ENCODE assay signal across 40 cellular contexts in genomic region chr14:24349742-24350141, GRCh38. TPM values are rescaled to one million over a fixed set of nuclear protein-coding genes. Genes with fewer than 3 reads are reported as not detected.
A peak's percentile ranks its signal among the peaks of the same experiment; 100 is the strongest.
DNase-seq lines count a peak whose midpoint lies in the region; ATAC-seq, FAIRE-seq and TF ChIP-seq lines count a peak whose summit lies in the region.
"Had no signal": no experiment of that assay in that cellular context is flagged by ENCODE, and none has a peak within 500 bp of the region (broad histone marks: within the 10 kb centered on the region; RNA-seq: fewer than 3 reads in every experiment).

No MANE protein-coding gene starts in this region.

- no peak overlapping the region for H4K8ac ChIP-seq in trophoblast cell (ENCODE audit: low read depth, low read length)

- no peak overlapping the region for H3K4me3 ChIP-seq in HepG2 (replicated peaks in 1 of 3; ENCODE audit: insufficient read depth in 1 of 3, low read depth in 2 of 3, low read length in 3 of 3)
- no peak overlapping the region for H3K4me3 ChIP-seq in right lobe of liver
- H3K4me3 ChIP-seq in Loucy (ENCODE audit: low read length, poor library complexity, severe bottlenecking): no peak overlapping the region
- no peak overlapping the region for H3K4me3 ChIP-seq in trophoblast cell (ENCODE audit: low read depth, low read length)
- H3K4me3 ChIP-seq: A549; BLaER1; BLaER1 treated with 17β-estradiol and CSF1 and Interleukin-3, amounts not matched to agents 10 nM and 100 nM had no signal

- H3F3A ChIP-seq in Loucy (ENCODE audit: low read depth): no peaks in the 10 kb centered on the region

- no peak overlapping the region for H4K91ac ChIP-seq in trophoblast cell (ENCODE audit: low read depth, low read length)

- ATAC-seq in HepG2: no peak
- ATAC-seq in right lobe of liver: no peak
- no peak for ATAC-seq in GM18868 (IDR thresholded peaks at IDR 0.05; ENCODE audit: unreplicated experiment)
- ATAC-seq in GM21360 (IDR thresholded peaks at IDR 0.05; ENCODE audit: unreplicated experiment): no peak
- ATAC-seq: A549; CD8-positive, alpha-beta T cell had no signal

- no peaks in the 10 kb centered on the region for H3K9me2 ChIP-seq in Loucy (replicated peaks; ENCODE audit: low read depth, low read length)

- H2BK120ac ChIP-seq in trophoblast cell (ENCODE audit: insufficient read depth, low read length, poor library complexity): no peak overlapping the region

- POLR2A ChIA-PET in HepG2 (lab: Yijun Ruan, JAX): no interaction called here

- 40% methylated on average over 5 of the region's 5 CpGs for WGBS in HepG2 (ENCODE audit: low lambda C conversion rate)
- WGBS in right lobe of liver (ENCODE audit: insufficient coverage, low coverage, low lambda C conversion rate, missing lambda C conversion rate): 78% methylated on average over 5 of the region's 5 CpGs
- WGBS in trophoblast cell (ENCODE audit: extremely low coverage, insufficient coverage, insufficient read length): no CpG with 5 or more reads among the region's 5 CpGs

- intact Hi-C loops in HepG2 (cut with micrococcal nuclease; ENCODE audit: unreplicated experiment): no loop called here
- intact Hi-C loops in right lobe of liver (cut with DNase I): no loop called here
- intact Hi-C loops in posterior vena cava (cut with DNase I): no loop called here

- FAIRE-seq in HepG2 (lab: Jason Lieb, UNC) (no peak), RCC 7860 (lab: Jason Lieb, UNC) (no peak)
- FAIRE-seq: A204.1, A549, D721Med had no signal

- no peak overlapping the region for H3K27ac ChIP-seq in HepG2 (ENCODE audit: extremely low read length, insufficient read depth, low read length)
- H3K27ac ChIP-seq in right lobe of liver: no peak overlapping the region
- no peak overlapping the region for H3K27ac ChIP-seq in trophoblast cell (ENCODE audit: low read depth, low read length)
- H3K27ac ChIP-seq: 22Rv1; A549; BLaER1; BLaER1 treated with 17β-estradiol and CSF1 and Interleukin-3, amounts not matched to agents 10 nM and 100 nM; C4-2B had no signal

- TF ChIP-seq RAD21 in HepG2 (CRISPR knock-in tag; IDR thresholded peaks at IDR 0.05): no peak

- BruUV-seq in HepG2 (replicated peaks; lab: Mats Ljungman, UMichigan): no TSS peak

- H2AFZ ChIP-seq in HepG2 (ENCODE audit: low read length) (no peak overlapping the region), Loucy (ENCODE audit: low read length) (0 out of 2 replicates have a peak overlapping the region, but pooled peaks have one; percentile 12), trophoblast cell (ENCODE audit: insufficient read depth, low read length, poor library complexity) (no peak overlapping the region)

- H3K23ac ChIP-seq in trophoblast cell (ENCODE audit: low read length): peak overlapping the region; percentile 86

- H3K9me3 ChIP-seq in HepG2 (ENCODE audit: low read length): no peaks in the 10 kb centered on the region
- no peaks in the 10 kb centered on the region for H3K9me3 ChIP-seq in right lobe of liver
- H3K9me3 ChIP-seq in Loucy (ENCODE audit: insufficient read depth, low read depth, low read length): no peaks in the 10 kb centered on the region
- H3K9me3 ChIP-seq in trophoblast cell (ENCODE audit: insufficient read depth, low read depth, low read length): peaks cover 2% of the 10 kb centered on the region
- H3K9me3 ChIP-seq: A549; BE2C; BLaER1; BLaER1 treated with 17β-estradiol and CSF1 and Interleukin-3, amounts not matched to agents 10 nM and 100 nM; Caco-2 had no signal

- H3K4me1 ChIP-seq in HepG2 (ENCODE audit: insufficient read depth, low read length) (peaks cover 10% of the 10 kb centered on the region), right lobe of liver (peaks cover 0 to 4% (median 0%) of the 10 kb centered on the region in 4 donors), Loucy (ENCODE audit: insufficient read depth, low read length, poor library complexity, severe bottlenecking) (no peaks in the 10 kb centered on the region), trophoblast cell (ENCODE audit: control insufficient read depth in 1 of 2, insufficient read depth in 2 of 2, low read length in 2 of 2) (no peaks in the 10 kb centered on the region)
- H3K4me1 ChIP-seq: BE2C, BLaER1 had no signal

- no peak overlapping the region for H2BK12ac ChIP-seq in trophoblast cell (ENCODE audit: low read length)

- no peak for DNase-seq in HepG2 (ENCODE audit: low spot score)
- DNase-seq in right lobe of liver: no peak
- no peak for DNase-seq in trophoblast cell
- DNase-seq in posterior vena cava (ENCODE audit: low spot score): peak; percentile 11
- DNase-seq in RCC 7860 (ENCODE audit: low spot score): no peak
- DNase-seq: 8988T; ACHN; AML-193; BE2C; C1 segment of cervical spinal cord; Caco-2; Calu3; CD4-positive, alpha-beta memory T cell; CD4-positive, alpha-beta T cell; CD4-positive, CD25-positive, alpha-beta regulatory T cell; CD8-positive, alpha-beta memory T cell; CD8-positive, alpha-beta T cell; COR-L47; DMS 273 treated with DMSO at 0.1 percent for 48 hours; DMS153; DMS53; DMS79; DMS79 treated with DMSO at 0.1 percent for 48 hours; DND-41; EL had no signal

- H3K27me3 ChIP-seq in HepG2 (ENCODE audit: control insufficient read depth in 1 of 2, insufficient read depth in 2 of 2, low read length in 2 of 2) (peaks cover 3 to 14% of the 10 kb centered on the region in 2 experiments; a peak in 2 of 5 replicates), right lobe of liver (no peaks in the 10 kb centered on the region), Loucy (ENCODE audit: insufficient read depth, low read length, poor library complexity, severe bottlenecking) (no peaks in the 10 kb centered on the region), trophoblast cell (ENCODE audit: insufficient read depth, low read length) (peaks cover 5% of the 10 kb centered on the region)
- H3K27me3 ChIP-seq: BLaER1 had no signal

- H3K36me3 ChIP-seq in HepG2 (replicated peaks in 1 of 2; ENCODE audit: control insufficient read depth in 1 of 2, insufficient read depth in 2 of 2, low read length in 2 of 2) (no peaks in the 10 kb centered on the region), right lobe of liver (no peaks in the 10 kb centered on the region), Loucy (ENCODE audit: insufficient read depth, low read length) (no peaks in the 10 kb centered on the region), trophoblast cell (ENCODE audit: control insufficient read depth in 1 of 2, insufficient read depth in 2 of 2, low read length in 2 of 2) (no peaks in the 10 kb centered on the region)
- H3K36me3 ChIP-seq: BE2C; BLaER1; BLaER1 treated with 17β-estradiol and CSF1 and Interleukin-3, amounts not matched to agents 10 nM and 100 nM had no signal

- TF ChIP-seq CTCF in HepG2 (CRISPR knock-in tag; IDR thresholded peaks at IDR 0.05) (no peak), right lobe of liver (IDR thresholded peaks at IDR 0.05) (no peak), Loucy (conservative IDR thresholded peaks at IDR 0.05; ENCODE audit: low read length) (no peak)

- CTCF ChIA-PET in HepG2 (lab: Yijun Ruan, JAX; ENCODE audit: low intra/inter-chr PET ratio, low total read pairs): no interaction called here

- in situ Hi-C loops in HepG2 (cut with HindIII; ENCODE audit: extremely low pct_ligation_motif_present, low pct_unique_long_range_greater_than_20kb): no loop called here

- no peak for TF ChIP-seq EP300 in HepG2 (IDR thresholded peaks at IDR 0.05; ENCODE audit: low read depth in 2 of 2, low read length in 2 of 2)
- no peak for TF ChIP-seq EP300 in HepG2 (CRISPR knock-in tag; IDR thresholded peaks at IDR 0.05; ENCODE audit: borderline replicate concordance)

- H4K20me1 ChIP-seq in HepG2 (ENCODE audit: insufficient read depth, low read length) (no peaks in the 10 kb centered on the region), Loucy (ENCODE audit: insufficient read depth, low read length, poor library complexity, severe bottlenecking) (no peaks in the 10 kb centered on the region)
- H4K20me1 ChIP-seq: BLaER1; BLaER1 treated with 17β-estradiol and CSF1 and Interleukin-3, amounts not matched to agents 10 nM and 100 nM had no signal

- TF ChIP-seq POLR2A in HepG2 (IDR thresholded peaks at IDR 0.05; ENCODE audit: insufficient read depth in 1 of 2, low read depth in 2 of 2, low read length in 2 of 2): no peak
- no peak for TF ChIP-seq POLR2A in right lobe of liver (IDR thresholded peaks at IDR 0.05)

- no peak overlapping the region for H2BK5ac ChIP-seq in trophoblast cell (ENCODE audit: low read depth, low read length, poor library complexity)

- no peak overlapping the region for H3K18ac ChIP-seq in trophoblast cell (ENCODE audit: low read length)

- no peak overlapping the region for H3K14ac ChIP-seq in trophoblast cell (ENCODE audit: low read length)

- H2AK5ac ChIP-seq in trophoblast cell (ENCODE audit: low read length): no peak overlapping the region

- H3K4ac ChIP-seq in trophoblast cell (ENCODE audit: low read depth, low read length): no peak overlapping the region

- no peaks in the 10 kb centered on the region for H3K79me1 ChIP-seq in trophoblast cell (ENCODE audit: low read length)

- H3K9ac ChIP-seq in HepG2 (ENCODE audit: insufficient read depth, low read depth, low read length) (no peak overlapping the region), Loucy (ENCODE audit: low read depth, low read length, poor library complexity, severe bottlenecking) (no peak overlapping the region), trophoblast cell (ENCODE audit: low read length) (no peak overlapping the region)
- H3K9ac ChIP-seq: BLaER1; BLaER1 treated with 17β-estradiol and CSF1 and Interleukin-3, amounts not matched to agents 10 nM and 100 nM had no signal

- no peaks in the 10 kb centered on the region for H3K79me2 ChIP-seq in HepG2 (ENCODE audit: insufficient read depth, low read length)
- H3K79me2 ChIP-seq in Loucy (ENCODE audit: insufficient read depth, low read length): no peaks in the 10 kb centered on the region
- no peaks in the 10 kb centered on the region for H3K79me2 ChIP-seq in trophoblast cell (ENCODE audit: control insufficient read depth, insufficient read depth, low read length, poor library complexity)

- no peak overlapping the region for H4K12ac ChIP-seq in trophoblast cell (ENCODE audit: low read depth, low read length)

- H3K4me2 ChIP-seq in HepG2 (ENCODE audit: low read depth, low read length) (no peak overlapping the region), Loucy (ENCODE audit: low read depth, low read length, poor library complexity, severe bottlenecking) (no peak overlapping the region), trophoblast cell (ENCODE audit: low read length) (no peak overlapping the region)
- H3K4me2 ChIP-seq: A549; BLaER1; BLaER1 treated with 17β-estradiol and CSF1 and Interleukin-3, amounts not matched to agents 10 nM and 100 nM had no signal

RNA-seq across cellular contexts. Expression of gene RIPK3, which starts 10.0 kb away (rescaled TPM):
- not detected in 2 replicates for total RNA-seq in HepG2 (2016; rRNA removed; fragmentation: Illumina TruSeq; extraction: Trizol)
- not detected in 2 replicates for total RNA-seq in HepG2 (2016; cell fraction: cytosol; rRNA removed; fragmentation: Illumina TruSeq; extraction: Trizol; ENCODE audit: low read depth)
- not detected in 2 replicates for total RNA-seq in HepG2 (2016; cell fraction: insoluble cytoplasmic fraction; rRNA removed; fragmentation: Illumina TruSeq; extraction: Trizol)
- total RNA-seq in HepG2 (2016; cell fraction: membrane; rRNA removed; fragmentation: Illumina TruSeq; extraction: Trizol): not detected in 2 replicates
- not detected in 2 replicates for total RNA-seq in HepG2 (2016; cell fraction: nucleus; rRNA removed; fragmentation: Illumina TruSeq; extraction: Trizol)
- polyA plus RNA-seq in HepG2 (2011; rRNA removed): not detected in 2 replicates
- polyA plus RNA-seq in HepG2 (2011; cell fraction: cytosol; rRNA removed): not detected in 2 replicates
- not detected in 2 replicates for polyA plus RNA-seq in HepG2 (2011; cell fraction: nucleus; rRNA removed)
- not detected in 2 replicates for polyA plus RNA-seq in HepG2 (2012)
- polyA plus RNA-seq in HepG2 (2016; cell fraction: cytosol; fragmentation: Illumina TruSeq; extraction: Trizol; ENCODE audit: low read depth): not detected in 2 replicates
- polyA plus RNA-seq in HepG2 (2016; cell fraction: insoluble cytoplasmic fraction; fragmentation: Illumina TruSeq; extraction: Trizol; ENCODE audit: low read depth): not detected in 2 replicates
- polyA plus RNA-seq in HepG2 (2016; cell fraction: membrane; fragmentation: Illumina TruSeq; extraction: Trizol; ENCODE audit: low read depth): not detected in 2 replicates
- not detected in 2 replicates for polyA plus RNA-seq in HepG2 (2016; cell fraction: nucleus; fragmentation: Illumina TruSeq; extraction: Trizol; ENCODE audit: insufficient read depth, low read depth)
- polyA minus RNA-seq in HepG2 (2011; rRNA and poly(A)+ RNA removed; ENCODE audit: low replicate concordance): not detected in 2 replicates
- polyA minus RNA-seq in HepG2 (2011; cell fraction: cytosol; rRNA and poly(A)+ RNA removed): not detected in 2 replicates
- polyA minus RNA-seq in HepG2 (2011; cell fraction: nucleus; rRNA and poly(A)+ RNA removed): not detected in 2 replicates
- 1 to 10 TPM in 2 of 6 experiments, under 1 TPM in 4; 0.70 to 1.6 (median 0.90) TPM for total RNA-seq in right lobe of liver
- polyA plus RNA-seq in trophoblast cell (2013): 0.36 and 0.47 TPM in 2 replicates
- 1 to 10 TPM; 8.5 to 9.2 TPM for total RNA-seq in posterior vena cava
- total RNA-seq: A172, A673, Daoy had no signal
- polyA plus RNA-seq: A549, AG04450 had no signal

RNA-seq across cellular contexts. Expression of gene ADCY4, which starts 14.9 kb away (rescaled TPM):
- not detected in 2 replicates for total RNA-seq in HepG2 (2016; rRNA removed; fragmentation: Illumina TruSeq; extraction: Trizol)
- not detected in 2 replicates for total RNA-seq in HepG2 (2016; cell fraction: cytosol; rRNA removed; fragmentation: Illumina TruSeq; extraction: Trizol; ENCODE audit: low read depth)
- total RNA-seq in HepG2 (2016; cell fraction: insoluble cytoplasmic fraction; rRNA removed; fragmentation: Illumina TruSeq; extraction: Trizol): not detected in 2 replicates
- total RNA-seq in HepG2 (2016; cell fraction: membrane; rRNA removed; fragmentation: Illumina TruSeq; extraction: Trizol): not detected in 2 replicates
- not detected in 2 replicates for total RNA-seq in HepG2 (2016; cell fraction: nucleus; rRNA removed; fragmentation: Illumina TruSeq; extraction: Trizol)
- polyA plus RNA-seq in HepG2 (2011; rRNA removed): 0.03 TPM in 1 of 2 replicates, not detected in the other
- not detected in 2 replicates for polyA plus RNA-seq in HepG2 (2011; cell fraction: cytosol; rRNA removed)
- 0.31 and 0.50 TPM in 2 replicates for polyA plus RNA-seq in HepG2 (2011; cell fraction: nucleus; rRNA removed)
- 0.20 TPM in 1 of 2 replicates, not detected in the other for polyA plus RNA-seq in HepG2 (2012)
- not detected in 2 replicates for polyA plus RNA-seq in HepG2 (2016; cell fraction: cytosol; fragmentation: Illumina TruSeq; extraction: Trizol; ENCODE audit: low read depth)
- polyA plus RNA-seq in HepG2 (2016; cell fraction: insoluble cytoplasmic fraction; fragmentation: Illumina TruSeq; extraction: Trizol; ENCODE audit: low read depth): not detected in 2 replicates
- polyA plus RNA-seq in HepG2 (2016; cell fraction: membrane; fragmentation: Illumina TruSeq; extraction: Trizol; ENCODE audit: low read depth): not detected in 2 replicates
- 0.19 TPM in 1 of 2 replicates, not detected in the other for polyA plus RNA-seq in HepG2 (2016; cell fraction: nucleus; fragmentation: Illumina TruSeq; extraction: Trizol; ENCODE audit: insufficient read depth, low read depth)
- 0.22 TPM in 1 of 2 replicates, not detected in the other for polyA minus RNA-seq in HepG2 (2011; rRNA and poly(A)+ RNA removed; ENCODE audit: low replicate concordance)
- polyA minus RNA-seq in HepG2 (2011; cell fraction: cytosol; rRNA and poly(A)+ RNA removed): not detected in 2 replicates
- polyA minus RNA-seq in HepG2 (2011; cell fraction: nucleus; rRNA and poly(A)+ RNA removed): 0.99 TPM in 1 of 2 replicates, not detected in the other
- 1 to 10 TPM; 2.3 to 7.2 (median 3.9) TPM for total RNA-seq in right lobe of liver
- polyA plus RNA-seq in trophoblast cell (2013): 2.7 and 3.6 TPM in 2 replicates
- 10 to 100 TPM; 35.2 to 36.0 TPM for total RNA-seq in posterior vena cava
- total RNA-seq: A172 had no signal
- polyA plus RNA-seq: A549 had no signal

RNA-seq across cellular contexts. Expression of gene NFATC4, which starts 18.2 kb away (rescaled TPM):
- total RNA-seq in HepG2 (2016; rRNA removed; fragmentation: Illumina TruSeq; extraction: Trizol) (0.04 TPM in 1 of 2 replicates, not detected in the other), right lobe of liver (1 to 10 TPM; 1.0 to 3.7 (median 2.0) TPM), posterior vena cava (10 to 100 TPM; 75.1 to 87.2 TPM)
- not detected in 2 replicates for total RNA-seq in HepG2 (2016; cell fraction: cytosol; rRNA removed; fragmentation: Illumina TruSeq; extraction: Trizol; ENCODE audit: low read depth)
- total RNA-seq in HepG2 (2016; cell fraction: insoluble cytoplasmic fraction; rRNA removed; fragmentation: Illumina TruSeq; extraction: Trizol): 0.11 TPM in 1 of 2 replicates, not detected in the other
- total RNA-seq in HepG2 (2016; cell fraction: membrane; rRNA removed; fragmentation: Illumina TruSeq; extraction: Trizol): not detected in 2 replicates
- 0.34 TPM in 1 of 2 replicates, not detected in the other for total RNA-seq in HepG2 (2016; cell fraction: nucleus; rRNA removed; fragmentation: Illumina TruSeq; extraction: Trizol)
- 0.15 and 0.24 TPM in 2 replicates for polyA plus RNA-seq in HepG2 (2011; rRNA removed)
- polyA plus RNA-seq in HepG2 (2011; cell fraction: cytosol; rRNA removed): 0.03 and 0.05 TPM in 2 replicates
- 1.6 and 2.4 TPM in 2 replicates for polyA plus RNA-seq in HepG2 (2011; cell fraction: nucleus; rRNA removed)
- 0.17 and 0.40 TPM in 2 replicates for polyA plus RNA-seq in HepG2 (2012)
- not detected in 2 replicates for polyA plus RNA-seq in HepG2 (2016; cell fraction: cytosol; fragmentation: Illumina TruSeq; extraction: Trizol; ENCODE audit: low read depth)
- polyA plus RNA-seq in HepG2 (2016; cell fraction: insoluble cytoplasmic fraction; fragmentation: Illumina TruSeq; extraction: Trizol; ENCODE audit: low read depth): not detected in 2 replicates
- polyA plus RNA-seq in HepG2 (2016; cell fraction: membrane; fragmentation: Illumina TruSeq; extraction: Trizol; ENCODE audit: low read depth): not detected in 2 replicates
- polyA plus RNA-seq in HepG2 (2016; cell fraction: nucleus; fragmentation: Illumina TruSeq; extraction: Trizol; ENCODE audit: insufficient read depth, low read depth): 0.47 TPM in 1 of 2 replicates, not detected in the other
- polyA minus RNA-seq in HepG2 (2011; rRNA and poly(A)+ RNA removed; ENCODE audit: low replicate concordance): 0.32 TPM in 1 of 2 replicates, not detected in the other
- polyA minus RNA-seq in HepG2 (2011; cell fraction: cytosol; rRNA and poly(A)+ RNA removed): not detected in 2 replicates
- 0.37 and 0.39 TPM in 2 replicates for polyA minus RNA-seq in HepG2 (2011; cell fraction: nucleus; rRNA and poly(A)+ RNA removed)
- 33.4 and 33.6 TPM in 2 replicates for polyA plus RNA-seq in trophoblast cell (2013)
- total RNA-seq: A172; CD4-positive, alpha-beta memory T cell; CD4-positive, alpha-beta T cell; CD4-positive, CD25-positive, alpha-beta regulatory T cell; CD8-positive, alpha-beta T cell had no signal
- polyA plus RNA-seq: CD14-positive monocyte; CD4-positive, alpha-beta memory T cell; CD4-positive, CD25-positive, alpha-beta regulatory T cell; CD8-positive, alpha-beta memory T cell had no signal

RNA-seq across cellular contexts. Expression of gene LTB4R, which starts 38.4 kb away (rescaled TPM):
- total RNA-seq in HepG2 (2016; rRNA removed; fragmentation: Illumina TruSeq; extraction: Trizol) (1.00 and 3.2 TPM in 2 replicates), right lobe of liver (1 to 10 TPM; 2.7 to 5.5 (median 3.9) TPM), posterior vena cava (1 to 10 TPM; 5.6 TPM)
- total RNA-seq in HepG2 (2016; cell fraction: cytosol; rRNA removed; fragmentation: Illumina TruSeq; extraction: Trizol; ENCODE audit: low read depth): 0.40 and 0.53 TPM in 2 replicates
- 0.25 and 2.9 TPM in 2 replicates for total RNA-seq in HepG2 (2016; cell fraction: insoluble cytoplasmic fraction; rRNA removed; fragmentation: Illumina TruSeq; extraction: Trizol)
- 0.55 and 0.59 TPM in 2 replicates for total RNA-seq in HepG2 (2016; cell fraction: membrane; rRNA removed; fragmentation: Illumina TruSeq; extraction: Trizol)
- total RNA-seq in HepG2 (2016; cell fraction: nucleus; rRNA removed; fragmentation: Illumina TruSeq; extraction: Trizol): 4.9 and 6.3 TPM in 2 replicates
- 8.2 and 12.4 TPM in 2 replicates for polyA plus RNA-seq in HepG2 (2011; rRNA removed)
- polyA plus RNA-seq in HepG2 (2011; cell fraction: cytosol; rRNA removed): 1.2 and 1.9 TPM in 2 replicates
- 89.0 and 109 TPM in 2 replicates for polyA plus RNA-seq in HepG2 (2011; cell fraction: nucleus; rRNA removed)
- polyA plus RNA-seq in HepG2 (2012): 9.0 and 9.1 TPM in 2 replicates
- polyA plus RNA-seq in HepG2 (2016; cell fraction: cytosol; fragmentation: Illumina TruSeq; extraction: Trizol; ENCODE audit: low read depth): 0.10 and 0.24 TPM in 2 replicates
- 0.76 and 0.87 TPM in 2 replicates for polyA plus RNA-seq in HepG2 (2016; cell fraction: insoluble cytoplasmic fraction; fragmentation: Illumina TruSeq; extraction: Trizol; ENCODE audit: low read depth)
- polyA plus RNA-seq in HepG2 (2016; cell fraction: membrane; fragmentation: Illumina TruSeq; extraction: Trizol; ENCODE audit: low read depth): 0.37 and 0.90 TPM in 2 replicates
- 22.4 and 23.6 TPM in 2 replicates for polyA plus RNA-seq in HepG2 (2016; cell fraction: nucleus; fragmentation: Illumina TruSeq; extraction: Trizol; ENCODE audit: insufficient read depth, low read depth)
- polyA minus RNA-seq in HepG2 (2011; rRNA and poly(A)+ RNA removed; ENCODE audit: low replicate concordance): 13.2 and 32.8 TPM in 2 replicates
- polyA minus RNA-seq in HepG2 (2011; cell fraction: cytosol; rRNA and poly(A)+ RNA removed): 0.30 and 1.5 TPM in 2 replicates
- 17.3 and 18.9 TPM in 2 replicates for polyA minus RNA-seq in HepG2 (2011; cell fraction: nucleus; rRNA and poly(A)+ RNA removed)
- 3.9 and 4.0 TPM in 2 replicates for polyA plus RNA-seq in trophoblast cell (2013)

RNA-seq across cellular contexts. Expression of gene LTB4R2, which starts 39.8 kb away (rescaled TPM):
- total RNA-seq in HepG2 (2016; rRNA removed; fragmentation: Illumina TruSeq; extraction: Trizol): 1.4 and 6.9 TPM in 2 replicates
- total RNA-seq in HepG2 (2016; cell fraction: cytosol; rRNA removed; fragmentation: Illumina TruSeq; extraction: Trizol; ENCODE audit: low read depth): 0.40 and 0.44 TPM in 2 replicates
- total RNA-seq in HepG2 (2016; cell fraction: insoluble cytoplasmic fraction; rRNA removed; fragmentation: Illumina TruSeq; extraction: Trizol): 1.7 and 7.1 TPM in 2 replicates
- 0.93 and 1.2 TPM in 2 replicates for total RNA-seq in HepG2 (2016; cell fraction: membrane; rRNA removed; fragmentation: Illumina TruSeq; extraction: Trizol)
- 10.5 and 12.4 TPM in 2 replicates for total RNA-seq in HepG2 (2016; cell fraction: nucleus; rRNA removed; fragmentation: Illumina TruSeq; extraction: Trizol)
- polyA plus RNA-seq in HepG2 (2011; rRNA removed): 3.9 and 6.1 TPM in 2 replicates
- 0.65 and 1.5 TPM in 2 replicates for polyA plus RNA-seq in HepG2 (2011; cell fraction: cytosol; rRNA removed)
- polyA plus RNA-seq in HepG2 (2011; cell fraction: nucleus; rRNA removed): 94.5 and 110 TPM in 2 replicates
- 4.0 and 7.4 TPM in 2 replicates for polyA plus RNA-seq in HepG2 (2012)
- 0.31 and 0.36 TPM in 2 replicates for polyA plus RNA-seq in HepG2 (2016; cell fraction: cytosol; fragmentation: Illumina TruSeq; extraction: Trizol; ENCODE audit: low read depth)
- 1.1 and 1.5 TPM in 2 replicates for polyA plus RNA-seq in HepG2 (2016; cell fraction: insoluble cytoplasmic fraction; fragmentation: Illumina TruSeq; extraction: Trizol; ENCODE audit: low read depth)
- 0.33 and 0.39 TPM in 2 replicates for polyA plus RNA-seq in HepG2 (2016; cell fraction: membrane; fragmentation: Illumina TruSeq; extraction: Trizol; ENCODE audit: low read depth)
- polyA plus RNA-seq in HepG2 (2016; cell fraction: nucleus; fragmentation: Illumina TruSeq; extraction: Trizol; ENCODE audit: insufficient read depth, low read depth): 19.7 and 20.2 TPM in 2 replicates
- 7.7 and 12.0 TPM in 2 replicates for polyA minus RNA-seq in HepG2 (2011; rRNA and poly(A)+ RNA removed; ENCODE audit: low replicate concordance)
- 1.2 TPM in 2 replicates for polyA minus RNA-seq in HepG2 (2011; cell fraction: cytosol; rRNA and poly(A)+ RNA removed)
- 40.7 and 44.3 TPM in 2 replicates for polyA minus RNA-seq in HepG2 (2011; cell fraction: nucleus; rRNA and poly(A)+ RNA removed)
- total RNA-seq in right lobe of liver: 1 to 10 TPM; 1.8 to 5.8 (median 3.5) TPM
- 2.7 and 2.9 TPM in 2 replicates for polyA plus RNA-seq in trophoblast cell (2013)
- 1 to 10 TPM; 2.5 to 4.0 TPM for total RNA-seq in posterior vena cava

Comparison
In these comparisons a context has a peak if more than half of its experiments do, and no peak if none do; other contexts are left out.
1. RNA of gene ADCY4, which starts 14.9 kb away (total RNA-seq): 35.2 to 36.0 TPM in posterior vena cava; 2.3 to 7.2 TPM in right lobe of liver and not detected in HepG2; every median in the first group is over 4 times any median in the second.
2. RNA of gene NFATC4, which starts 18.2 kb away (total RNA-seq): 75.1 to 87.2 TPM in posterior vena cava; 1.0 to 3.7 TPM in right lobe of liver and 0.04 to 0.34 TPM in HepG2; every median in the first group is over 10 times any median in the second.